In genomic region chr16:85027349-85027967, GRCh38 we compare ENCODE assay signal across 8 cellular contexts. TPM values are rescaled to one million over a fixed set of nuclear protein-coding genes. Genes with fewer than 3 reads are reported as not detected.
DNase-seq lines count a peak whose midpoint lies in the region; ATAC-seq and TF ChIP-seq lines count a peak whose summit lies in the region.

KIAA0513 (plus strand) TSS chr16:85027795; CDS start chr16:85067072, 39,277 bp downstream.

- H3K36me3 ChIP-seq in OCI-LY3 (replicated peaks; ENCODE audit: low read depth, low read length), result no peaks in the 10 kb centered on the region
- no peaks in the 10 kb centered on the region for H3K36me3 ChIP-seq in mucosa of stomach (ENCODE audit: control insufficient read depth, insufficient read depth, low read length)

- peak within 1 kb of the TSS; percentile 80 for H2AFZ ChIP-seq in OCI-LY3 (ENCODE audit: low read depth, low read length)

- H3K4me3 ChIP-seq in OCI-LY3 (ENCODE audit: low read length) (peak within 1 kb of the TSS; percentile 88), epithelial cell of proximal tubule (ENCODE audit: low read depth, low read length) (peak within 1 kb of the TSS; percentile 70), mucosa of stomach (ENCODE audit: low read length) (peak within 1 kb of the TSS; percentile 72)

- H3K9me3 ChIP-seq in OCI-LY3 (ENCODE audit: insufficient read depth, low read length) (no peaks in the 10 kb centered on the region), mucosa of stomach (ENCODE audit: control insufficient read depth, low read length) (no peaks in the 10 kb centered on the region)

- H3K4me1 ChIP-seq in OCI-LY3 (ENCODE audit: low read length), result peaks cover 23% of the 10 kb centered on the region
- peaks cover 27% of the 10 kb centered on the region for H3K4me1 ChIP-seq in mucosa of stomach (ENCODE audit: control insufficient read depth, insufficient read depth, low read length)

- peak; percentile 61 for DNase-seq in DMS 273 treated with DMSO at 0.1 percent for 48 hours (lab: John Stamatoyannopoulos, UW)
- DNase-seq in HuH-7 (ENCODE audit: low spot score), result peak; percentile 93
- peak; percentile 97 for DNase-seq in activated T-cell treated with anti-CD3 and anti-CD28 coated beads for 48 hours (ENCODE audit: low read depth)
- DNase-seq in epithelial cell of proximal tubule (ENCODE audit: low read depth), result no peak
- DNase-seq in stimulated activated CD8-positive, alpha-beta memory T cell treated with anti-CD3 and anti-CD28 coated beads, Interleukin-4, amount 100 ng/mL, for 48 hours, result peak; percentile 98

- ATAC-seq in GM21447 (IDR thresholded peaks at IDR 0.05; ENCODE audit: unreplicated experiment), result peak; percentile 72

- H3K9ac ChIP-seq in OCI-LY3 (ENCODE audit: low read length) (peak within 1 kb of the TSS; percentile 73), mucosa of stomach (ENCODE audit: low read length) (peak within 1 kb of the TSS; percentile 85)

- H3K79me2 ChIP-seq in OCI-LY3 (ENCODE audit: low read length), result no peaks in the 10 kb centered on the region

- H4K20me1 ChIP-seq in OCI-LY3 (ENCODE audit: insufficient read depth, low read length), result no peaks in the 10 kb centered on the region

- no peak within 1 kb of the TSS for H3K27ac ChIP-seq in OCI-LY3 (ENCODE audit: low read length)

- peak; percentile 36 for TF ChIP-seq CTCF in OCI-LY3 (IDR thresholded peaks at IDR 0.05; ENCODE audit: low read depth, low read length)
- no peak for TF ChIP-seq CTCF in epithelial cell of proximal tubule (conservative IDR thresholded peaks at IDR 0.05; ENCODE audit: low read depth, low read length)

- peaks cover 30% of the 10 kb centered on the region for H3K27me3 ChIP-seq in OCI-LY3 (ENCODE audit: low read depth, low read length)
- no peaks in the 10 kb centered on the region for H3K27me3 ChIP-seq in mucosa of stomach (ENCODE audit: control insufficient read depth, insufficient read depth, low read length)

- peak within 1 kb of the TSS; percentile 82 for H3K4me2 ChIP-seq in OCI-LY3 (ENCODE audit: low read length)

RNA-seq across cellular contexts. Expression of gene KIAA0513, which starts in this region (rescaled TPM):
- 6.8 and 12.5 TPM in 2 replicates for total RNA-seq in epithelial cell of proximal tubule
